Comparison of ENCODE assay signal across 1 cellular context in genomic region chr18:74496508-74497307, GRCh38.
TF ChIP-seq lines count a peak whose summit lies in the region.

No MANE protein-coding gene starts in this region.

TF ChIP-seq in H1, 55 proteins besides CTCF, POLR2A, EP300 and RAD21:
- TF ChIP-seq KDM4A (IDR thresholded peaks at IDR 0.05; ENCODE audit: low read depth, low read length, severe bottlenecking) = peak; percentile 54
- peak; percentile 70 for TF ChIP-seq ASH2L (IDR thresholded peaks at IDR 0.05; ENCODE audit: low read length)
- TF ChIP-seq SIN3A (conservative IDR thresholded peaks at IDR 0.05 in 1 of 2, IDR thresholded peaks at IDR 0.05 in 1 of 2; ENCODE audit: low read depth in 1 of 2, low read length in 2 of 2) = 0 out of 4 replicates have a peak, but pooled peaks have one; percentile 34 to 47
- peak in 1 of 2 experiments; percentile 77; a peak in 1 of 4 replicates for TF ChIP-seq HDAC2 (IDR thresholded peaks at IDR 0.05; ENCODE audit: borderline replicate concordance in 1 of 2, low read depth in 2 of 2, low read length in 2 of 2)
- TF ChIP-seq PHF8 (conservative IDR thresholded peaks at IDR 0.05; ENCODE audit: low read depth, low read length) = peak; percentile 66
- no peak for TF ChIP-seq BCL11A (IDR thresholded peaks at IDR 0.05; ENCODE audit: low read depth in 2 of 2, low read length in 2 of 2)
- TF ChIP-seq, protein P1, sequence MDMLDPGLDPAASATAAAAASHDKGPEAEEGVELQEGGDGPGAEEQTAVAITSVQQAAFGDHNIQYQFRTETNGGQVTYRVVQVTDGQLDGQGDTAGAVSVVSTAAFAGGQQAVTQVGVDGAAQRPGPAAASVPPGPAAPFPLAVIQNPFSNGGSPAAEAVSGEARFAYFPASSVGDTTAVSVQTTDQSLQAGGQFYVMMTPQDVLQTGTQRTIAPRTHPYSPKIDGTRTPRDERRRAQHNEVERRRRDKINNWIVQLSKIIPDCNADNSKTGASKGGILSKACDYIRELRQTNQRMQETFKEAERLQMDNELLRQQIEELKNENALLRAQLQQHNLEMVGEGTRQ (IDR thresholded peaks at IDR 0.05; ENCODE audit: low read length) = no peak
